ENCODE assay signal across 14 cellular contexts in the genomic region with DNA sequence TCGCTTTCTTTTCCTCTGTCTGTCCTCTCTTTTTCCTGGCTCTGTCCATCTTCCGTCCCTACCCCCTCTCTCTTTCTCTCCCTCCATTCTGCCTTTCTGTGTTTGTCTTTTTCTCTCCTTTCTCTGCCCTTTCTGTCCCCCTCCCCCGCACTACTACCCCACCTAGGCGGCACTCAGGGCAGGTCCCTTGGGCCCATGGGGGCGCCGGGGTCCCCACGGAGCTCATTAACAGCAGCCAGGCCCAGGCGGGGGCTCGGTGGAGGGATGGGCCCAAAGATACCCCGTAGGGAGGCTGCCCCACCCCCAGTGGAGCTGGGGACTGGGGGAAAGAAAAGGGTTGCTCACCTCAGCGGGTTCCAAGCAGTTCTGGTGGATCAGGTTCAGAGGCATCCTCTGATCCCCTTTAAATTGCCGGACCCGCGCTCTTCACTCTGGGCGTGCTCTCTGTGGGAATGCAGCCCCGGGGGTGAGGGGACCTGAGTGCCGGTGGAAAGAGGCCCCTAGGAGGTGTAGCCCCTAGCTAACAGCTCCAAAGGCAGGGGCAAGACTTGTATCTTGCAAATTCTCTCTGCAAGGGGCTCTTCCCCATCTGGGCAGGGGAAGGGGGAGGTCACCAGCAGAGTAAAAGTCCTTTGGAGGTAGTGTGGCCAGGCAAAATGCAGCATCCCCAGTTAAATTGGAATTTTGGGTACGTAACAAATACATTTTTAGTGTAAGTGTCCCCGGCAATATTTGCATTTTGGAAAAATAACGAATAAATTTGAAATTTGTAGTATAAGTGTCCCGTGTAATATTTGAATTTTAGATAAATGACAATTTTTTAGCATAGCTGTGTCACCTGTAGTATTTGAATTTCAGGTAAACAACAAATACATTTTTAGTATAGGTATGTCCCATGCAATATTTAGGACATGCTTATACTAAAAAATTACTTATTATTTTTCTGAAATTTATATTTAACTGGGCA. TPM values are rescaled to one million over a fixed set of nuclear protein-coding genes. Genes with fewer than 3 reads are reported as not detected.
DNase-seq lines count a peak whose midpoint lies in the region; ATAC-seq, FAIRE-seq and TF ChIP-seq lines count a peak whose summit lies in the region.
"Had no signal": no experiment of that assay in that cellular context is flagged by ENCODE, and none has a peak within 500 bp of the region (broad histone marks: within the 10 kb centered on the region; RNA-seq: fewer than 3 reads in every experiment).

No MANE protein-coding gene starts in this region.

- no peaks in the 10 kb centered on the region; the same call in 1 of the 2 replicates for H3K27me3 ChIP-seq in Caco-2 (replicated peaks; ENCODE audit: control insufficient read depth, insufficient read depth, low read length)
- peaks cover 94% of the 10 kb centered on the region for H3K27me3 ChIP-seq in neuron (ENCODE audit: insufficient read depth, low read length)

- H3K36me3 Mint-ChIP-seq in Caco-2 (ENCODE audit: insufficient read depth, unreplicated experiment): no peaks in the 10 kb centered on the region
- H3K36me3 Mint-ChIP-seq in dendritic cell treated with granulocyte-macrophage colony-stimulating factor and Interleukin-4, amounts not matched to agents 40 ng/mL and 50 ng/mL, for 4 days (ENCODE audit: low read depth): no peaks in the 10 kb centered on the region

- CTCF ChIA-PET in Caco-2 (lab: Charles Lee): interaction anchor here (0.5 to 0.6 kb wide), 4 partner anchors 9 to 961 kb away, joined by 3 to 9 read pairs (median 3); no protein-coding TSS in a partner anchor

- H3K36me3 ChIP-seq in Caco-2 (ENCODE audit: control insufficient read depth, insufficient read depth, low read length) (no peaks in the 10 kb centered on the region), neuron (ENCODE audit: insufficient read depth, low read length) (no peaks in the 10 kb centered on the region), kidney (ENCODE audit: control insufficient read depth in 1 of 2, insufficient read depth in 2 of 2, low read length in 2 of 2) (no peaks in the 10 kb centered on the region)

- no peak for TF ChIP-seq CTCF in Caco-2 (IDR thresholded peaks at IDR 0.05; ENCODE audit: insufficient read depth in 1 of 2, low read depth in 1 of 2, low read length in 1 of 2, severe bottlenecking in 1 of 2, unreplicated experiment in 1 of 2)
- TF ChIP-seq CTCF in kidney (IDR thresholded peaks at IDR 0.05; ENCODE audit: borderline replicate concordance, extremely low read depth, insufficient read depth): no peak

- intact Hi-C loops in Caco-2 (cut with micrococcal nuclease; ENCODE audit: unreplicated experiment) (loop anchor here (10.0 kb wide), 1 partner anchor 474 kb away; no protein-coding TSS in a partner anchor), kidney (cut with DNase I) (no loop called here)
- intact Hi-C loops in dendritic cell treated with granulocyte-macrophage colony-stimulating factor and Interleukin-4, amounts not matched to agents 40 ng/mL and 50 ng/mL, for 4 days (cut with micrococcal nuclease): loop anchor here (10.0 kb wide), 1 partner anchor 184 kb away; no protein-coding TSS in a partner anchor

- peak overlapping the region; percentile 74 for H3K4me3 Mint-ChIP-seq in Caco-2 (ENCODE audit: unreplicated experiment)
- H3K4me3 Mint-ChIP-seq in dendritic cell treated with granulocyte-macrophage colony-stimulating factor and Interleukin-4, amounts not matched to agents 40 ng/mL and 50 ng/mL, for 4 days: peak overlapping the region; percentile 72

- no peak overlapping the region for H3K27ac ChIP-seq in kidney (ENCODE audit: low read depth in 2 of 2, low read length in 2 of 2)

- H3K4me1 ChIP-seq in Caco-2 (peaks cover 9% of the 10 kb centered on the region; the same call in 1 of the 2 replicates), neuron (ENCODE audit: insufficient read depth, low read length) (peaks cover 9% of the 10 kb centered on the region), kidney (ENCODE audit: control insufficient read depth in 1 of 2, insufficient read depth in 1 of 2, low read depth in 1 of 2, low read length in 2 of 2) (peaks cover 0 to 6% of the 10 kb centered on the region in 2 donors)

- no peak overlapping the region for H3K9ac ChIP-seq in kidney (ENCODE audit: low read length in 2 of 2)

- no peak overlapping the region for H3K27ac Mint-ChIP-seq in Caco-2 (ENCODE audit: unreplicated experiment)
- H3K27ac Mint-ChIP-seq in dendritic cell treated with granulocyte-macrophage colony-stimulating factor and Interleukin-4, amounts not matched to agents 40 ng/mL and 50 ng/mL, for 4 days: no peak overlapping the region

- peaks cover 20% of the 10 kb centered on the region for H3K4me1 Mint-ChIP-seq in Caco-2 (ENCODE audit: low read depth, unreplicated experiment)
- H3K4me1 Mint-ChIP-seq in dendritic cell treated with granulocyte-macrophage colony-stimulating factor and Interleukin-4, amounts not matched to agents 40 ng/mL and 50 ng/mL, for 4 days (ENCODE audit: low read depth): peaks cover 49% of the 10 kb centered on the region

- H3K9me3 ChIP-seq in Caco-2: no peaks in the 10 kb centered on the region
- no peaks in the 10 kb centered on the region for H3K9me3 ChIP-seq in neuron (ENCODE audit: low read length)
- no peaks in the 10 kb centered on the region for H3K9me3 ChIP-seq in kidney (ENCODE audit: control insufficient read depth in 1 of 2, low read length in 2 of 2)

- no TSS peak for BruUV-seq in Caco-2 (replicated peaks; lab: Mats Ljungman, UMichigan)

- no peak for FAIRE-seq in kidney (lab: Jason Lieb, UNC)

- no peaks in the 10 kb centered on the region for H3K9me3 Mint-ChIP-seq in Caco-2 (ENCODE audit: unreplicated experiment)
- no peaks in the 10 kb centered on the region for H3K9me3 Mint-ChIP-seq in dendritic cell treated with granulocyte-macrophage colony-stimulating factor and Interleukin-4, amounts not matched to agents 40 ng/mL and 50 ng/mL, for 4 days
- H3K9me3 Mint-ChIP-seq: activated naive CD4-positive, alpha-beta T cell treated with anti-CD3 and anti-CD28 coated beads, Interleukin-2, amount 50 U/mL, for 72 hours had no signal

- H2AFZ ChIP-seq in neuron (ENCODE audit: low read depth, low read length): peak overlapping the region; percentile 96

- no peak for ATAC-seq in HG02623 (IDR thresholded peaks at IDR 0.05; ENCODE audit: unreplicated experiment)
- ATAC-seq: esophagus mucosa had no signal

- POLR2A ChIA-PET in Caco-2 (lab: Charles Lee): no interaction called here

- peaks cover 8% of the 10 kb centered on the region for H3K27me3 Mint-ChIP-seq in Caco-2 (ENCODE audit: insufficient read depth, unreplicated experiment)
- H3K27me3 Mint-ChIP-seq in dendritic cell treated with granulocyte-macrophage colony-stimulating factor and Interleukin-4, amounts not matched to agents 40 ng/mL and 50 ng/mL, for 4 days: peaks cover 90% of the 10 kb centered on the region

- DNase-seq in Caco-2 (no peak), HuH-7 (ENCODE audit: low spot score) (peak; percentile 64), NCI-H1436 treated with DMSO at 0.1 percent for 48 hours (lab: John Stamatoyannopoulos, UW) (no peak), NCI-H524 treated with DMSO at 0.1 percent for 48 hours (lab: John Stamatoyannopoulos, UW) (no peak), kidney (no peak)
- DNase-seq: DND-41, GOT3 had no signal

- no peak overlapping the region for H3K4me3 ChIP-seq in Caco-2 (ENCODE audit: low read depth, low read length)
- H3K4me3 ChIP-seq in neuron (ENCODE audit: low read length): peak overlapping the region; percentile 33
- no peak overlapping the region for H3K4me3 ChIP-seq in kidney (ENCODE audit: low read length in 2 of 2)

RNA-seq across cellular contexts. Expression of a gene that starts 7.4 kb away (rescaled TPM):
- 2.6 and 4.0 TPM in 2 replicates for total RNA-seq in Caco-2 (2022)
- total RNA-seq in kidney: not detected
- polyA plus RNA-seq in kidney (ENCODE audit: insufficient read depth, low read depth, low replicate concordance): not detected
- total RNA-seq: activated naive CD4-positive, alpha-beta T cell treated with anti-CD3 and anti-CD28 coated beads, Interleukin-2, amount 50 U/mL, for 72 hours; esophagus mucosa; lung microvascular endothelial cell; subcutaneous adipose tissue had no signal
